8 cellular contexts compared by ENCODE assay signal in the genomic region with DNA sequence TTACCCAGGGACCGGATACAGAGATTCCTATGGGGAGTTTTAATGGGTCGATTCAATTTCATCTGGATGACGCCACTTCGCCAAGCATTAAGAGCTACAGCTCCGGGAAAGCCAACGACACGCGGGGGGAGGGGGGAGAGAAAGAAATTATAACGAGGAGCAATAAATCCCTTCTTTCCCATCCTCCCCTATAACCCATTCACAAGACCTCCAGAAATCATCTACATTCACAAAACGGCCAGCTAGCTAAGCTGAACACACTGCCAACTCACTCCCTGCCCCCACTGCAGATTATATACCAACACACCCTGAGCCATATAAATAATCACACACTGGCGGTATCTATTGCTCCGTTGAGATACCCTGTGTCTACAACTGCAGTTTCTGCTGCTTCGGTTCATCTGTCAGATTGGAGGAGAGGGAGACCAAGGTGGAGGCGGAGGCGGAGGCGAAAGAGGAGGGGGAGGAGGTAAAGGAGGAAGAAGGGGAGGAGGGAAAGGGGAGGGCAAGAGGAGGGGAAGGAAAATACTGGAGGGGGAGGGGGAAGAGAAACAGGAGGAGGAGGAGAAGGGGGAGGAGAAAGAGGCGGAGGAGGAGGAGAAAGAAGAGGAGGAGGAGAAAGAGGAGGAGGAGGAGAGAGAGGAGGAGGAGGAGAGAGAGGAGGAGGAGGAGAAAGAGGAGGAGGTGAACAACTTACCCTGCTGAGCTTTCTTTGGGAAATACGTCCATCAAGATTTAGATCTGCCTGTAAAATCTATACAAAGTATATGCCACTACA.
DNase-seq lines count a peak whose midpoint lies in the region; ATAC-seq and TF ChIP-seq lines count a peak whose summit lies in the region.

No MANE protein-coding gene starts in this region.

- peak; percentile 31 to 73 for ATAC-seq in natural killer cell treated with Interleukin-12 subunit alpha and Interleukin-12 subunit beta and Interleukin-15 and Interleukin-18, amount 100 ng/mL, for 72 hours

- 26% methylated on average over 18 of the region's 18 CpGs for WGBS in urinary bladder

- no peaks in the 10 kb centered on the region for H3K9me3 Mint-ChIP-seq in natural killer cell treated with Interleukin-12 subunit alpha and Interleukin-12 subunit beta and Interleukin-15 and Interleukin-18, amount 100 ng/mL, for 72 hours

- H3K4me1 ChIP-seq in ES-I3 (ENCODE audit: insufficient read depth, low read length) = peaks cover 28% of the 10 kb centered on the region
- H3K4me1 ChIP-seq in urinary bladder (ENCODE audit: insufficient read depth) = no peaks in the 10 kb centered on the region

- H3K4me3 Mint-ChIP-seq in natural killer cell treated with Interleukin-12 subunit alpha and Interleukin-12 subunit beta and Interleukin-15 and Interleukin-18, amount 100 ng/mL, for 72 hours = peak overlapping the region; percentile 68

- peak overlapping the region; percentile 66 for H3K4me3 ChIP-seq in fibroblast of mammary gland (ENCODE audit: control insufficient read depth, low read depth, low read length)
- H3K4me3 ChIP-seq in urinary bladder (ENCODE audit: low read depth, low read length) = peak overlapping the region; percentile 23

- peaks cover 0 to 7% of the 10 kb centered on the region in 2 donors for H3K4me1 Mint-ChIP-seq in natural killer cell treated with Interleukin-12 subunit alpha and Interleukin-12 subunit beta and Interleukin-15 and Interleukin-18, amount 100 ng/mL, for 72 hours (ENCODE audit: low read depth in 2 of 2)

- no peak for TF ChIP-seq CTCF in fibroblast of mammary gland (conservative IDR thresholded peaks at IDR 0.05; ENCODE audit: control insufficient read depth, insufficient read depth, low read depth, low read length)

- no peaks in the 10 kb centered on the region for H3K9me3 ChIP-seq in ES-I3 (ENCODE audit: control insufficient read depth, insufficient read depth, low read length)

- peak; percentile 5 for DNase-seq in NCI-H2029 treated with DMSO at 0.1 percent for 48 hours (lab: John Stamatoyannopoulos, UW)
- peak; percentile 8 for DNase-seq in activated T-cell treated with anti-CD3 and anti-CD28 coated beads for 4 hours
- DNase-seq in fibroblast of mammary gland (ENCODE audit: low read depth) = peak; percentile 77
- no peak for DNase-seq in natural killer cell treated with Interleukin-12 subunit alpha and Interleukin-12 subunit beta and Interleukin-15 and Interleukin-18, amount 100 ng/mL, for 72 hours (ENCODE audit: low spot score)
- DNase-seq in NCI-H2081 treated with DMSO at 0.1 percent for 48 hours (lab: John Stamatoyannopoulos, UW) = no peak
- no peak for DNase-seq in GM19240 (ENCODE audit: insufficient read length, low spot score)

- H3K36me3 Mint-ChIP-seq in natural killer cell treated with Interleukin-12 subunit alpha and Interleukin-12 subunit beta and Interleukin-15 and Interleukin-18, amount 100 ng/mL, for 72 hours = no peaks in the 10 kb centered on the region

- H3K27ac Mint-ChIP-seq in natural killer cell treated with Interleukin-12 subunit alpha and Interleukin-12 subunit beta and Interleukin-15 and Interleukin-18, amount 100 ng/mL, for 72 hours = no peak overlapping the region

- H3K27me3 Mint-ChIP-seq in natural killer cell treated with Interleukin-12 subunit alpha and Interleukin-12 subunit beta and Interleukin-15 and Interleukin-18, amount 100 ng/mL, for 72 hours = peaks cover 0 to 10% of the 10 kb centered on the region in 2 donors

- H3K36me3 ChIP-seq in ES-I3 (ENCODE audit: insufficient read depth, low read length) = no peaks in the 10 kb centered on the region
- H3K36me3 ChIP-seq in urinary bladder (ENCODE audit: insufficient read depth) = no peaks in the 10 kb centered on the region

- no peak overlapping the region for H3K27ac ChIP-seq in urinary bladder (ENCODE audit: low read depth)

- peak overlapping the region; percentile 91 for H3K9ac ChIP-seq in ES-I3 (ENCODE audit: low read depth, low read length)

Comparison
In these comparisons a context has a peak if more than half of its experiments do, and no peak if none do; other contexts are left out.
1. DNase-seq: peak in NCI-H2029 treated with DMSO at 0.1 percent for 48 hours (single experiment), activated T-cell treated with anti-CD3 and anti-CD28 coated beads for 4 hours (single experiment) and fibroblast of mammary gland (single experiment); none in natural killer cell treated with Interleukin-12 subunit alpha and Interleukin-12 subunit beta and Interleukin-15 and Interleukin-18, amount 100 ng/mL, for 72 hours (single experiment), NCI-H2081 treated with DMSO at 0.1 percent for 48 hours (single experiment) and GM19240 (single experiment).